In genomic region chr15:51117270-51117669, GRCh38 we compare ENCODE assay signal across 19 cellular contexts. TPM values are rescaled to one million over a fixed set of nuclear protein-coding genes. Genes with fewer than 3 reads are reported as not detected.
"Had no signal": no experiment of that assay in that cellular context is flagged by ENCODE, and none has a peak within 500 bp of the region (broad histone marks: within the 10 kb centered on the region; RNA-seq: fewer than 3 reads in every experiment).

No MANE protein-coding gene starts in this region.

- H3K4me2 ChIP-seq: smooth muscle cell had no signal

- H3K27ac Mint-ChIP-seq: activated naive CD8-positive, alpha-beta T cell; dendritic cell treated with granulocyte-macrophage colony-stimulating factor and Interleukin-4, amounts not matched to agents 40 ng/mL and 50 ng/mL, for 4 days; effector memory CD8-positive, alpha-beta T cell; naive thymus-derived CD8-positive, alpha-beta T cell; stimulated activated effector memory CD8-positive, alpha-beta T cell treated with anti-CD3 and anti-CD28 coated beads, Interleukin-12 subunit alpha, Interleukin-12 subunit beta, amount 100 ng/mL, for 72 hours; T-helper 2 cell treated with Interferon-gamma antibody and Interleukin-4, amounts not matched to agents 5 μg/mL and 100 μg/mL, for 36 hours had no signal

- H3K9me3 ChIP-seq: mucosa of descending colon, neutrophil, tibial artery, uterus had no signal

- H3K27ac ChIP-seq: neutrophil, tibial artery, uterus had no signal

- H3K4me3 ChIP-seq: mucosa of descending colon, smooth muscle cell, tibial artery, uterus had no signal

- H3K4me3 Mint-ChIP-seq: activated naive CD8-positive, alpha-beta T cell; activated T-cell treated with anti-CD3 and anti-CD28 coated beads, Interleukin-2, amount 50 U/mL, for 4 hours; dendritic cell treated with granulocyte-macrophage colony-stimulating factor and Interleukin-4, amounts not matched to agents 40 ng/mL and 50 ng/mL, for 4 days; effector memory CD8-positive, alpha-beta T cell; naive thymus-derived CD8-positive, alpha-beta T cell; stimulated activated effector memory CD8-positive, alpha-beta T cell treated with anti-CD3 and anti-CD28 coated beads, Interleukin-12 subunit alpha, Interleukin-12 subunit beta, amount 100 ng/mL, for 72 hours; T-helper 2 cell treated with Interferon-gamma antibody and Interleukin-4, amounts not matched to agents 5 μg/mL and 100 μg/mL, for 36 hours had no signal

- H3K27me3 ChIP-seq: tibial artery, uterus had no signal

- ATAC-seq: activated T-cell treated with anti-CD3 and anti-CD28 coated beads, Interleukin-2, amount 50 U/mL, for 4 hours; effector memory CD8-positive, alpha-beta T cell; mucosa of descending colon; naive thymus-derived CD8-positive, alpha-beta T cell; right cardiac atrium; stimulated activated effector memory CD8-positive, alpha-beta T cell treated with anti-CD3 and anti-CD28 coated beads, Interleukin-12 subunit alpha, Interleukin-12 subunit beta, amount 100 ng/mL, for 72 hours had no signal

- DNase-seq: activated CD4-positive, alpha-beta T cell treated with anti-CD3 and anti-CD28 coated beads, Interleukin-2, amount 50 U/mL, for 4 hours; activated CD4-positive, CD25-positive, alpha-beta regulatory T cell treated with anti-CD3 and anti-CD28 coated beads, Interleukin-2, amount 50 U/mL, for 72 hours; activated gamma-delta T cell; activated T-cell treated with anti-CD3 and anti-CD28 coated beads, Interleukin-2, amount 50 U/mL, for 4 hours; central memory CD4-positive, alpha-beta T cell; effector memory CD8-positive, alpha-beta T cell; glutamatergic neuron; mucosa of descending colon; naive thymus-derived CD8-positive, alpha-beta T cell; posterior cingulate gyrus; right cardiac atrium; tibial artery; uterus had no signal

- H3K4me1 Mint-ChIP-seq: naive thymus-derived CD8-positive, alpha-beta T cell; stimulated activated effector memory CD8-positive, alpha-beta T cell treated with anti-CD3 and anti-CD28 coated beads, Interleukin-12 subunit alpha, Interleukin-12 subunit beta, amount 100 ng/mL, for 72 hours had no signal

- H3K36me3 Mint-ChIP-seq: activated naive CD8-positive, alpha-beta T cell; stimulated activated effector memory CD8-positive, alpha-beta T cell treated with anti-CD3 and anti-CD28 coated beads, Interleukin-12 subunit alpha, Interleukin-12 subunit beta, amount 100 ng/mL, for 72 hours had no signal

- H3K9me3 Mint-ChIP-seq: dendritic cell treated with granulocyte-macrophage colony-stimulating factor and Interleukin-4, amounts not matched to agents 40 ng/mL and 50 ng/mL, for 4 days had no signal

- H3K36me3 ChIP-seq: neutrophil, tibial artery, uterus had no signal

RNA-seq across cellular contexts. Expression of gene TNFAIP8L3, which starts 22.6 kb away (rescaled TPM):
- total RNA-seq: naive thymus-derived CD8-positive, alpha-beta T cell; smooth muscle cell had no signal
- polyA plus RNA-seq: naive thymus-derived CD8-positive, alpha-beta T cell; smooth muscle cell had no signal
